In the genomic region with DNA sequence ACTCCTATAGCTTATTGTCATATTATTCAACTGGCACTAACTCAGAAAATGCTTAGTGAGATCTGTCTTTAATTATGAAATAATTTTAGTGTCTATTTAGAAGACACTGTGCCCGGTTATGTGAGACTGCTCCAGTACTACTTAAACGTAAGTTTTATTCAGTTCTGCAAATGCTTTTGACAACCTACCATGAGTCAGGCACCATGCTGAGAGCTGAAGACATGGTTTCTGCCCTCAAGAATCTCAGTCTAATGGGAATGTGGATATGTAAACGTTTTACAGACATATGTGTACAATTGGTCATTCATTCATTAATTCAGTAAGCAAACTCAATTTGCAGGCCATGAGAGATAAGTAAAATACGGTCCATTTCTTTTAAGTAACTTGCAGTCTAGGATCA, we compare ENCODE assay signal across 27 cellular contexts. TPM values are rescaled to one million over a fixed set of nuclear protein-coding genes. Genes with fewer than 3 reads are reported as not detected.
A peak's percentile ranks its signal among the peaks of the same experiment; 100 is the strongest.
DNase-seq lines count a peak whose midpoint lies in the region; TF ChIP-seq lines count a peak whose summit lies in the region.
"Had no signal": no experiment of that assay in that cellular context is flagged by ENCODE, and none has a peak within 500 bp of the region (broad histone marks: within the 10 kb centered on the region; RNA-seq: fewer than 3 reads in every experiment).

No MANE protein-coding gene starts in this region.

- TF ChIP-seq POLR2A in NB4 (IDR thresholded peaks at IDR 0.05; ENCODE audit: extremely low read depth, insufficient read length), result no peak

- H3K4me1 Mint-ChIP-seq in activated CD4-positive, alpha-beta T cell treated with anti-CD3 and anti-CD28 coated beads, Interleukin-2, amount 10 ng/mL, durations not matched to agents 24 days and 14 days, result peaks cover 5% of the 10 kb centered on the region
- H3K4me1 Mint-ChIP-seq: activated CD4-positive, alpha-beta T cell treated with anti-CD3 and anti-CD28 coated beads, Interleukin-2, amount 10 ng/mL, durations not matched to agents 7 days and 5 days; neural progenitor cell had no signal

- intact Hi-C loops in activated CD4-positive, alpha-beta T cell treated with anti-CD3 and anti-CD28 coated beads, Interleukin-2, amount 10 ng/mL, durations not matched to agents 24 days and 14 days (cut with micrococcal nuclease), result loop anchor here (10.0 kb wide), 2 partner anchors 67 to 317 kb away; no protein-coding TSS in a partner anchor

- peak overlapping the region; percentile 30 for H3K27ac Mint-ChIP-seq in activated CD4-positive, alpha-beta T cell treated with anti-CD3 and anti-CD28 coated beads, Interleukin-2, amount 10 ng/mL, durations not matched to agents 24 days and 14 days
- H3K27ac Mint-ChIP-seq: activated CD4-positive, alpha-beta T cell treated with anti-CD3 and anti-CD28 coated beads, Interleukin-2, amount 10 ng/mL, durations not matched to agents 7 days and 5 days; CD14-positive monocyte; neural progenitor cell had no signal

- H3K36me3 Mint-ChIP-seq in activated CD4-positive, alpha-beta T cell treated with anti-CD3 and anti-CD28 coated beads, Interleukin-2, amount 10 ng/mL, durations not matched to agents 24 days and 14 days (ENCODE audit: low read depth), result peaks cover 5% of the 10 kb centered on the region

- H3K27me3 Mint-ChIP-seq in activated CD4-positive, alpha-beta T cell treated with anti-CD3 and anti-CD28 coated beads, Interleukin-2, amount 10 ng/mL, durations not matched to agents 24 days and 14 days, result no peaks in the 10 kb centered on the region

- H3K4me3 ChIP-seq in NB4 (ENCODE audit: low read depth, low read length) (no peak overlapping the region), choroid plexus epithelial cell (ENCODE audit: low read depth, low read length) (no peak overlapping the region)
- H3K4me3 ChIP-seq: dorsolateral prefrontal cortex, left ventricle myocardium inferior, mucosa of descending colon, neural progenitor cell, psoas muscle, upper lobe of right lung had no signal

- no peak for DNase-seq in activated CD4-positive, alpha-beta T cell treated with anti-CD3 and anti-CD28 coated beads, Interleukin-2, amount 10 ng/mL, durations not matched to agents 24 days and 14 days
- no peak for DNase-seq in activated CD4-positive, alpha-beta T cell treated with anti-CD3 and anti-CD28 coated beads for 4 hours
- DNase-seq in NB4 (ENCODE audit: low read depth) (peak; percentile 13), choroid plexus epithelial cell (ENCODE audit: low read depth) (peak; percentile 94), smooth muscle cell of the brain vasculature (ENCODE audit: low read depth, low spot score) (peak; percentile 61), HuH-7 (ENCODE audit: low spot score) (no peak), NCI-H510A treated with DMSO at 0.1 percent for 48 hours (lab: John Stamatoyannopoulos, UW) (no peak)
- no peak for DNase-seq in activated CD4-positive, alpha-beta T cell treated with anti-CD3 and anti-CD28 coated beads, Interleukin-2, amount 50 U/mL, for 1 hour
- DNase-seq: 8988T; activated CD4-positive, alpha-beta T cell treated with anti-CD3 and anti-CD28 coated beads, Interleukin-2, amount 10 ng/mL, durations not matched to agents 7 days and 5 days; activated CD8-positive, alpha-beta memory T cell treated with anti-CD3 and anti-CD28 coated beads, Interleukin-2, amount 50 U/mL, for 4 hours; activated naive CD4-positive, alpha-beta T cell treated with Interleukin-2 at 50 U/mL for 16 hours; dorsolateral prefrontal cortex; erythroblast; HCEC 1CT; left ventricle myocardium inferior; mucosa of descending colon; NCI-H1092 treated with DMSO at 0.1 percent for 48 hours; NCI-H2081; NCI-H510A; psoas muscle; small intestine; stimulated activated CD4-positive, alpha-beta T cell treated with anti-CD3 and anti-CD28 coated beads, Interleukin-4, amount 100 ng/mL, for 1 hour; SW 1271; upper lobe of right lung had no signal

- no peak for TF ChIP-seq CTCF in NB4 (IDR thresholded peaks at IDR 0.05; ENCODE audit: low read depth, low read length)
- TF ChIP-seq CTCF in choroid plexus epithelial cell (conservative IDR thresholded peaks at IDR 0.05; ENCODE audit: low read depth, low read length), result no peak

- no peaks in the 10 kb centered on the region for H3K9me3 Mint-ChIP-seq in activated CD4-positive, alpha-beta T cell treated with anti-CD3 and anti-CD28 coated beads, Interleukin-2, amount 10 ng/mL, durations not matched to agents 24 days and 14 days
- H3K9me3 Mint-ChIP-seq: activated CD4-positive, alpha-beta T cell treated with anti-CD3 and anti-CD28 coated beads, Interleukin-2, amount 10 ng/mL, durations not matched to agents 7 days and 5 days; CD14-positive monocyte; neural progenitor cell had no signal

- H3K4me3 Mint-ChIP-seq in activated CD4-positive, alpha-beta T cell treated with anti-CD3 and anti-CD28 coated beads, Interleukin-2, amount 10 ng/mL, durations not matched to agents 24 days and 14 days, result no peak overlapping the region
- H3K4me3 Mint-ChIP-seq: activated CD4-positive, alpha-beta T cell treated with anti-CD3 and anti-CD28 coated beads, Interleukin-2, amount 10 ng/mL, durations not matched to agents 7 days and 5 days; CD14-positive monocyte; neural progenitor cell had no signal

RNA-seq across cellular contexts. Expression of a gene that starts 40.0 kb away (rescaled TPM):
- 87.1 TPM in 2 replicates for total RNA-seq in activated CD4-positive, alpha-beta T cell treated with anti-CD3 and anti-CD28 coated beads, Interleukin-2, amount 10 ng/mL, durations not matched to agents 24 days and 14 days

RNA-seq across cellular contexts. Expression of a gene that starts 57.2 kb away (rescaled TPM):
- total RNA-seq in activated CD4-positive, alpha-beta T cell treated with anti-CD3 and anti-CD28 coated beads, Interleukin-2, amount 10 ng/mL, durations not matched to agents 24 days and 14 days, result 0.30 and 0.64 TPM in 2 replicates

Comparison
In these comparisons a context has a peak if more than half of its experiments do, and no peak if none do; other contexts are left out.
1. DNase-seq: peak in NB4 (single experiment), choroid plexus epithelial cell (single experiment) and smooth muscle cell of the brain vasculature (single experiment); none in activated CD4-positive, alpha-beta T cell treated with anti-CD3 and anti-CD28 coated beads, Interleukin-2, amount 10 ng/mL, durations not matched to agents 24 days and 14 days (single experiment), activated CD4-positive, alpha-beta T cell treated with anti-CD3 and anti-CD28 coated beads for 4 hours (0 of 2), HuH-7 (single experiment), NCI-H510A treated with DMSO at 0.1 percent for 48 hours (single experiment) and activated CD4-positive, alpha-beta T cell treated with anti-CD3 and anti-CD28 coated beads, Interleukin-2, amount 50 U/mL, for 1 hour (single experiment).